ENCODE assay signal across 8 cellular contexts in the genomic region with DNA sequence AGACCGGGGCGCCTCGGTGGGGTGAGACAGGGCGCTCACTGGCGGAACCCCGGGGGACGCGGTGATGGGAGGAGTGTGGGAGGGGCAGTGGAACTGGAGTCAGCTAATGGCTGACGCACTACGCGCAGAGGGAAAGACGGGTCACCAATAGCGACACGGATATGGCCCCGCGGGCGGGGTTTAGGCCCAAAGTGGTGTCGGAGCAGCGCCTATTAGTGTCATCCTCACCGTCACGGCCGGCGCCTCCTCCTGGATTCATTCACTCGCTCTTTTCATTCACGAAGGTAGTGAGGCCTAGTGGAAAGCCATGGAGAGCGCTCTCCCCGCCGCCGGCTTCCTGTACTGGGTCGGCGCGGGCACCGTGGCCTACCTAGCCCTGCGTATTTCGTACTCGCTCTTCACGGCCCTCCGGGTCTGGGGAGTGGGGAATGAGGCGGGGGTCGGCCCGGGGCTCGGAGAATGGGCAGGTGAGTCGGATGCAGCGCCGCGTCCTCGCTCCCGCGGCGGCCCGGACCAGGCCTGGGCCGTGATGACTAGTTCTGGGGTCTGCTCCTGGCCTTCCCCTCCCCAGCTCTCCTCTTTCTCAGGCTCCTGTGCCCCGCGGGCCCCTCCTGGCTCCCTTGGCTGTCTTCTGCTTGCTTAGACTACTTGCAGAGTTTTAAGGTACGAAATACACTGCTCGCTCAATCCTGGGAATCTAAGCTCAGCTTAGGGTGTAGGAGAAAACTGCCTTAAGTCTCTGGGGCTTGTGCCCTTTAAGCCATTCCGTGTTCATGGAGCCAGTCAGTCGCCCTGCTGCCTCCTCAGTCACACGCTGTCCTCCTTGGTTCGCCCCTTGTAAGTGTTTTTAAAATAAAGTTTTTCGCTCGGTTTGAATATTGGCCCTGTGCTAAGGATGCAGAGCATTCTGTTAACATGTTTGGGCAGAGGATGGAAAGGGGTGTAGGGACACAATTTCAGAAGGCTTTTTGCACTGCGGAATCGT. TPM values are rescaled to one million over a fixed set of nuclear protein-coding genes. Genes with fewer than 3 reads are reported as not detected.
DNase-seq lines count a peak whose midpoint lies in the region; ATAC-seq, FAIRE-seq and TF ChIP-seq lines count a peak whose summit lies in the region.

A gene (plus strand): TSS at position 218 of the 985 bp plus-strand sequence. CDS start 90 bp downstream, at position 308.

- H3K4me1 ChIP-seq in CD4-positive, CD25-positive, alpha-beta regulatory T cell (ENCODE audit: control insufficient read depth, insufficient read depth, low read length, poor library complexity, severe bottlenecking): peaks cover 12% of the 10 kb centered on the region
- peaks cover 39% of the 10 kb centered on the region for H3K4me1 ChIP-seq in HepG2 (ENCODE audit: insufficient read depth, low read length)

- no peaks in the 10 kb centered on the region for H3K36me3 ChIP-seq in CD4-positive, CD25-positive, alpha-beta regulatory T cell (ENCODE audit: control insufficient read depth, insufficient read depth, low read length)
- peaks cover 2 to 3% of the 10 kb centered on the region in 2 experiments; a peak in 2 of 5 replicates for H3K36me3 ChIP-seq in HepG2 (replicated peaks in 1 of 2; ENCODE audit: control insufficient read depth in 1 of 2, insufficient read depth in 2 of 2, low read length in 2 of 2)

- TF ChIP-seq POLR2A in HepG2 (IDR thresholded peaks at IDR 0.05; ENCODE audit: insufficient read depth in 1 of 2, low read depth in 2 of 2, low read length in 2 of 2): peak; percentile 91 to 94

- intact Hi-C loops in activated CD4-positive, alpha-beta memory T cell treated with anti-CD3 and anti-CD28 coated beads for 36 hours (cut with micrococcal nuclease): loop anchor here (1.0 to 2.0 kb wide), 7 partner anchors 37 to 385 kb away; a partner anchor contains a TSS
- intact Hi-C loops in HepG2 (cut with micrococcal nuclease; ENCODE audit: unreplicated experiment): loop anchor here (2.0 to 5.0 kb wide), 2 partner anchors 36 to 104 kb away; no protein-coding TSS in a partner anchor

- peak within 1 kb of the TSS; percentile 95 for H3K9ac ChIP-seq in HepG2 (ENCODE audit: insufficient read depth, low read depth, low read length)

- peak; percentile 99 to 100 (median 99) for DNase-seq in CD4-positive, CD25-positive, alpha-beta regulatory T cell
- DNase-seq in NCI-H82 treated with DMSO at 0.1 percent for 48 hours (lab: John Stamatoyannopoulos, UW; ENCODE audit: unreplicated experiment): peak; percentile 92
- DNase-seq in activated CD4-positive, alpha-beta memory T cell treated with anti-CD3 and anti-CD28 coated beads for 36 hours: peak; percentile 100
- peak; percentile 97 to 100 for DNase-seq in dermis microvascular lymphatic vessel endothelial cell (ENCODE audit: low read depth in 2 of 2)
- peak; percentile 98 for DNase-seq in HepG2 (ENCODE audit: low spot score)
- peak; percentile 97 for DNase-seq in stimulated activated CD4-positive, alpha-beta T cell treated with anti-CD3 and anti-CD28 coated beads, Interleukin-4, amount 100 ng/mL, for 1 hour

- H3K4me1 Mint-ChIP-seq in CD4-positive, CD25-positive, alpha-beta regulatory T cell: peaks cover 10 to 46% (median 32%) of the 10 kb centered on the region in 4 donors
- peaks cover 33% of the 10 kb centered on the region for H3K4me1 Mint-ChIP-seq in activated CD4-positive, alpha-beta memory T cell treated with anti-CD3 and anti-CD28 coated beads for 36 hours (ENCODE audit: low read depth)

- POLR2A ChIA-PET in activated CD4-positive, alpha-beta memory T cell treated with anti-CD3 and anti-CD28 coated beads for 36 hours (lab: Charles Lee): interaction anchor here (0.6 to 1.6 kb wide), 6 partner anchors 18 to 322 kb away, joined by 3 to 7 read pairs (median 4); a partner anchor contains a TSS
- POLR2A ChIA-PET in HepG2 (lab: Yijun Ruan, JAX): interaction anchor here (0.6 to 1.8 kb wide), 13 partner anchors 13 to 369 kb away, joined by 3 to 8 read pairs (median 3); a partner anchor contains a TSS

- H4K20me1 ChIP-seq in HepG2 (ENCODE audit: insufficient read depth, low read length): peaks cover 8% of the 10 kb centered on the region; the same call in 1 of the 2 replicates

- peak within 1 kb of the TSS; percentile 91 for H3K27ac ChIP-seq in CD4-positive, CD25-positive, alpha-beta regulatory T cell (ENCODE audit: insufficient read depth, low read length, poor library complexity, severe bottlenecking)
- H3K27ac ChIP-seq in HepG2 (ENCODE audit: extremely low read length, insufficient read depth, low read length): peak within 1 kb of the TSS; percentile 89

- H3K27ac Mint-ChIP-seq in CD4-positive, CD25-positive, alpha-beta regulatory T cell: peak within 1 kb of the TSS; percentile 94 to 99 (median 96)
- H3K27ac Mint-ChIP-seq in activated CD4-positive, alpha-beta memory T cell treated with anti-CD3 and anti-CD28 coated beads for 36 hours: peak within 1 kb of the TSS; percentile 94

- WGBS in HepG2 (ENCODE audit: low lambda C conversion rate): 0% methylated on average over 12 of the region's 64 CpGs

- no peaks in the 10 kb centered on the region for H3K27me3 ChIP-seq in CD4-positive, CD25-positive, alpha-beta regulatory T cell (ENCODE audit: control insufficient read depth, insufficient read depth, low read length)
- H3K27me3 ChIP-seq in HepG2 (ENCODE audit: control insufficient read depth in 1 of 2, insufficient read depth in 2 of 2, low read length in 2 of 2): no peaks in the 10 kb centered on the region; a peak in 1 of 5 replicates

- TF ChIP-seq CTCF in HepG2 (CRISPR knock-in tag; IDR thresholded peaks at IDR 0.05): peak; percentile 35

- TF ChIP-seq EP300 in HepG2 (IDR thresholded peaks at IDR 0.05; ENCODE audit: low read depth in 2 of 2, low read length in 2 of 2) (no peak; a peak in 1 of 4 replicates), HepG2 (CRISPR knock-in tag; IDR thresholded peaks at IDR 0.05; ENCODE audit: borderline replicate concordance) (no peak)

- H3K4me3 Mint-ChIP-seq in CD4-positive, CD25-positive, alpha-beta regulatory T cell: peak within 1 kb of the TSS; percentile 87 to 97 (median 94)
- H3K4me3 Mint-ChIP-seq in activated CD4-positive, alpha-beta memory T cell treated with anti-CD3 and anti-CD28 coated beads for 36 hours: peak within 1 kb of the TSS; percentile 92

- FAIRE-seq in HepG2 (lab: Jason Lieb, UNC): peak; percentile 79

- peaks cover 0 to 4% (median 0%) of the 10 kb centered on the region in 7 donors for H3K9me3 Mint-ChIP-seq in CD4-positive, CD25-positive, alpha-beta regulatory T cell
- peaks cover 17% of the 10 kb centered on the region for H3K9me3 Mint-ChIP-seq in activated CD4-positive, alpha-beta memory T cell treated with anti-CD3 and anti-CD28 coated beads for 36 hours

- H3K4me2 ChIP-seq in HepG2 (ENCODE audit: low read depth, low read length): peak within 1 kb of the TSS; percentile 78

- H3K4me3 ChIP-seq in CD4-positive, CD25-positive, alpha-beta regulatory T cell (ENCODE audit: low read depth, low read length): peak within 1 kb of the TSS; percentile 83
- H3K4me3 ChIP-seq in HepG2 (replicated peaks in 1 of 3; ENCODE audit: insufficient read depth in 1 of 3, low read depth in 2 of 3, low read length in 3 of 3): peak within 1 kb of the TSS; percentile 80 to 95 (median 91)

- peak; percentile 97 for ATAC-seq in CD4-positive, CD25-positive, alpha-beta regulatory T cell (ENCODE audit: low read depth in 2 of 2)
- peak; percentile 95 for ATAC-seq in GM19438 (IDR thresholded peaks at IDR 0.05; ENCODE audit: low read depth, unreplicated experiment)
- ATAC-seq in HG03575 (IDR thresholded peaks at IDR 0.05; ENCODE audit: extremely low read depth, insufficient number of reproducible peaks, low FRiP score, unreplicated experiment): peak; percentile 94
- peak; percentile 99 for ATAC-seq in HepG2

- peak within 1 kb of the TSS; percentile 62 for H2AFZ ChIP-seq in HepG2 (ENCODE audit: low read length)

- CTCF ChIA-PET in activated CD4-positive, alpha-beta memory T cell treated with anti-CD3 and anti-CD28 coated beads for 36 hours (lab: Charles Lee): interaction anchor here (1.1 to 1.2 kb wide), 2 partner anchors 36 to 171 kb away, joined by 3 to 8 read pairs; no protein-coding TSS in a partner anchor
- CTCF ChIA-PET in HepG2 (lab: Yijun Ruan, JAX; ENCODE audit: low intra/inter-chr PET ratio, low total read pairs): no interaction called here

- in situ Hi-C loops in HepG2 (cut with HindIII; ENCODE audit: extremely low pct_ligation_motif_present, low pct_unique_long_range_greater_than_20kb): no loop called here

- BruUV-seq in HepG2 (replicated peaks; lab: Mats Ljungman, UMichigan): TSS peak; percentile 66

- H3K36me3 Mint-ChIP-seq in CD4-positive, CD25-positive, alpha-beta regulatory T cell: peaks cover 23% of the 10 kb centered on the region
- H3K36me3 Mint-ChIP-seq in activated CD4-positive, alpha-beta memory T cell treated with anti-CD3 and anti-CD28 coated beads for 36 hours: peaks cover 34% of the 10 kb centered on the region

- 0 out of 2 replicates have a peak, but pooled peaks have one; percentile 36 for TF ChIP-seq RAD21 in HepG2 (CRISPR knock-in tag; IDR thresholded peaks at IDR 0.05)

- no peaks in the 10 kb centered on the region for H3K9me3 ChIP-seq in CD4-positive, CD25-positive, alpha-beta regulatory T cell (ENCODE audit: control insufficient read depth in 2 of 2, low read length in 2 of 2)
- no peaks in the 10 kb centered on the region for H3K9me3 ChIP-seq in HepG2 (ENCODE audit: low read length)

- peaks cover 49% of the 10 kb centered on the region for H3K79me2 ChIP-seq in HepG2 (ENCODE audit: insufficient read depth, low read length)

- peaks cover 18% of the 10 kb centered on the region for H3K27me3 Mint-ChIP-seq in CD4-positive, CD25-positive, alpha-beta regulatory T cell
- no peaks in the 10 kb centered on the region for H3K27me3 Mint-ChIP-seq in activated CD4-positive, alpha-beta memory T cell treated with anti-CD3 and anti-CD28 coated beads for 36 hours

RNA-seq across cellular contexts. Expression of the gene that starts here (rescaled TPM):
- total RNA-seq in CD4-positive, CD25-positive, alpha-beta regulatory T cell: 17.5 TPM
- polyA plus RNA-seq in CD4-positive, CD25-positive, alpha-beta regulatory T cell: 10 to 100 TPM; 18.7 to 23.1 (median 22.1) TPM
- total RNA-seq in activated CD4-positive, alpha-beta memory T cell treated with anti-CD3 and anti-CD28 coated beads for 36 hours: 10 to 100 TPM; 32.8 to 35.3 TPM
- total RNA-seq in dermis microvascular lymphatic vessel endothelial cell (82.8 and 89.6 TPM in 2 replicates), HepG2 (2016; rRNA removed; fragmentation: Illumina TruSeq; extraction: Trizol) (76.8 and 117 TPM in 2 replicates)
- total RNA-seq in HepG2 (2016; cell fraction: cytosol; rRNA removed; fragmentation: Illumina TruSeq; extraction: Trizol; ENCODE audit: low read depth): 13.5 and 14.2 TPM in 2 replicates
- total RNA-seq in HepG2 (2016; cell fraction: insoluble cytoplasmic fraction; rRNA removed; fragmentation: Illumina TruSeq; extraction: Trizol): 75.1 and 111 TPM in 2 replicates
- total RNA-seq in HepG2 (2016; cell fraction: membrane; rRNA removed; fragmentation: Illumina TruSeq; extraction: Trizol): 30.7 and 33.3 TPM in 2 replicates
- total RNA-seq in HepG2 (2016; cell fraction: nucleus; rRNA removed; fragmentation: Illumina TruSeq; extraction: Trizol): 138 TPM in 2 replicates
- 50.3 and 56.3 TPM in 2 replicates for polyA plus RNA-seq in HepG2 (2011; rRNA removed)
- 23.3 and 38.1 TPM in 2 replicates for polyA plus RNA-seq in HepG2 (2011; cell fraction: cytosol; rRNA removed)
- 19.9 and 25.0 TPM in 2 replicates for polyA plus RNA-seq in HepG2 (2011; cell fraction: nucleus; rRNA removed)
- polyA plus RNA-seq in HepG2 (2012): 84.0 and 92.7 TPM in 2 replicates
- 9.1 and 9.4 TPM in 2 replicates for polyA plus RNA-seq in HepG2 (2016; cell fraction: cytosol; fragmentation: Illumina TruSeq; extraction: Trizol; ENCODE audit: low read depth)
- polyA plus RNA-seq in HepG2 (2016; cell fraction: insoluble cytoplasmic fraction; fragmentation: Illumina TruSeq; extraction: Trizol; ENCODE audit: low read depth): 44.4 and 46.6 TPM in 2 replicates
- 19.1 and 21.1 TPM in 2 replicates for polyA plus RNA-seq in HepG2 (2016; cell fraction: membrane; fragmentation: Illumina TruSeq; extraction: Trizol; ENCODE audit: low read depth)
- 110 and 113 TPM in 2 replicates for polyA plus RNA-seq in HepG2 (2016; cell fraction: nucleus; fragmentation: Illumina TruSeq; extraction: Trizol; ENCODE audit: insufficient read depth, low read depth)
- polyA minus RNA-seq in HepG2 (2011; rRNA and poly(A)+ RNA removed; ENCODE audit: low replicate concordance): 24.6 and 77.8 TPM in 2 replicates
- 84.9 and 117 TPM in 2 replicates for polyA minus RNA-seq in HepG2 (2011; cell fraction: cytosol; rRNA and poly(A)+ RNA removed)
- polyA minus RNA-seq in HepG2 (2011; cell fraction: nucleus; rRNA and poly(A)+ RNA removed): 136 and 138 TPM in 2 replicates

Comparison
In these comparisons a context has a peak if more than half of its experiments do, and no peak if none do; other contexts are left out.
1. Peak in every context shown above with its lines: DNase-seq, ATAC-seq, H3K4me3 ChIP-seq and H3K27ac ChIP-seq.